8 cellular contexts compared by ENCODE assay signal in the genomic region with DNA sequence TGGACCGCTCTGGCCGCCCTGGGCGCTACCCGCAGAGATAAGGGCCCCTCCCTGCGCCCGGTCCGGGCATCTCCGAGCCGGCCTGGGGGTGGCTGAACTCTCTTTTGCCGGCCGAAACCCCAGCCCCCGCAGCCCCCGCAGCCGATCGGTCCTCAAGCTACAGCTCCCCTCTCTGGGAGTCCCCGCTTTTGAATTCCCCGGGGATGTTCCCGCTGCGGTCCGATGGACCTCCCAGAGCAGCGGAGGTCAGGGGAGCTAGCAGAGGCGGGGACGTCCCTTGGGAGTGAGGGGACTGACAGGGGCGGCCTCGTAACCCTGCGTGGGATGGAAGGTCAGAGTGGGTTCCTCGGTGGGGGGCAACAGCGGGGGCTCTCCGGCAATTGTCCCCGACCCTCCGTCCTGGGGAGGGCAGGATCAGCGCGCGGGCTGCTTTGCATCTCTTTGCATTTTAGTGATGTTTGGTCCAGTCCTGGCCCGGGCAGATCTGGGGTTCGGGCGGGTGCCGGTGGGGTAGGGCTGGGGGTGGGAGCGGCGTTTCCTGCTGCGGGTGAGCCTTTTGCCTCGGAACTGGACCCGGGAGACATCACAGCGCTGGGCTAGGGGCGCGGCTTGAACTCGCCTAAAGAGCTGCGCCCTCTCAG. TPM values are rescaled to one million over a fixed set of nuclear protein-coding genes. Genes with fewer than 3 reads are reported as not detected.
DNase-seq lines count a peak whose midpoint lies in the region; TF ChIP-seq lines count a peak whose summit lies in the region.

A gene with protein sequence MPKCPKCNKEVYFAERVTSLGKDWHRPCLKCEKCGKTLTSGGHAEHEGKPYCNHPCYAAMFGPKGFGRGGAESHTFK (plus strand): TSS at position 554 of the 641 bp plus-strand sequence. CDS start 374 bp downstream, outside the sequence.

- intact Hi-C loops in transverse colon (cut with DNase I; ENCODE audit: low total_unique reads): no loop called here

- in situ Hi-C loops in transverse colon (cut with MboI; ENCODE audit: low pct_ligation_motif_present in 1 of 4, low pct_unique_long_range_greater_than_20kb in 1 of 4, low sequenced_read_pairs in 3 of 4): no loop called here

- peaks cover 2% of the 10 kb centered on the region for H3K27me3 Mint-ChIP-seq in activated CD4-positive, alpha-beta T cell treated with anti-CD3 and anti-CD28 coated beads, Interleukin-2, amount 10 ng/mL, durations not matched to agents 7 days and 5 days
- H3K27me3 Mint-ChIP-seq in chondrocyte (ENCODE audit: low read depth) (no peaks in the 10 kb centered on the region), mesothelial cell of epicardium (ENCODE audit: low read depth) (peaks cover 42% of the 10 kb centered on the region)

- CTCF ChIA-PET in activated CD4-positive, alpha-beta T cell treated with anti-CD3 and anti-CD28 coated beads, Interleukin-2, amount 10 ng/mL, durations not matched to agents 7 days and 5 days (lab: Charles Lee): interaction anchor here (0.6 to 1.0 kb wide), 2 partner anchors 83 to 513 kb away, joined by 4 read pairs; no protein-coding TSS in a partner anchor

- no peak for TF ChIP-seq POLR2A in transverse colon (IDR thresholded peaks at IDR 0.05)

- H3K27ac ChIP-seq in transverse colon (peak within 1 kb of the TSS; percentile 98 to 99 (median 99)), substantia nigra (ENCODE audit: low read depth, low read length, poor library complexity, severe bottlenecking) (no peak within 1 kb of the TSS)

- H3K4me3 Mint-ChIP-seq in activated CD4-positive, alpha-beta T cell treated with anti-CD3 and anti-CD28 coated beads, Interleukin-2, amount 10 ng/mL, durations not matched to agents 7 days and 5 days: peak within 1 kb of the TSS; percentile 84
- H3K4me3 Mint-ChIP-seq in chondrocyte (ENCODE audit: unreplicated experiment): peak within 1 kb of the TSS; percentile 54
- H3K4me3 Mint-ChIP-seq in mesothelial cell of epicardium: peak within 1 kb of the TSS; percentile 50

- H3K36me3 ChIP-seq in transverse colon: no peaks in the 10 kb centered on the region

- H3K4me1 Mint-ChIP-seq in activated CD4-positive, alpha-beta T cell treated with anti-CD3 and anti-CD28 coated beads, Interleukin-2, amount 10 ng/mL, durations not matched to agents 7 days and 5 days: peaks cover 47% of the 10 kb centered on the region
- H3K4me1 Mint-ChIP-seq in chondrocyte (ENCODE audit: low read depth) (peaks cover 48% of the 10 kb centered on the region), mesothelial cell of epicardium (peaks cover 35% of the 10 kb centered on the region)

- H3K4me3 ChIP-seq in transverse colon: peak within 1 kb of the TSS; percentile 38 to 64 (median 44)

- TF ChIP-seq CTCF in chondrocyte (IDR thresholded peaks at IDR 0.05): no peak
- no peak for TF ChIP-seq CTCF in mesothelial cell of epicardium (IDR thresholded peaks at IDR 0.05; ENCODE audit: unreplicated experiment)
- TF ChIP-seq CTCF in transverse colon (IDR thresholded peaks at IDR 0.05): no peak

- POLR2A ChIA-PET in activated CD4-positive, alpha-beta T cell treated with anti-CD3 and anti-CD28 coated beads, Interleukin-2, amount 10 ng/mL, durations not matched to agents 7 days and 5 days (lab: Charles Lee): no interaction called here

- no peak for TF ChIP-seq EP300 in transverse colon (IDR thresholded peaks at IDR 0.05; ENCODE audit: low read depth)

- H3K36me3 Mint-ChIP-seq in activated CD4-positive, alpha-beta T cell treated with anti-CD3 and anti-CD28 coated beads, Interleukin-2, amount 10 ng/mL, durations not matched to agents 7 days and 5 days (ENCODE audit: low read depth): peaks cover 8% of the 10 kb centered on the region
- H3K36me3 Mint-ChIP-seq in chondrocyte (ENCODE audit: low read depth): no peaks in the 10 kb centered on the region
- H3K36me3 Mint-ChIP-seq in mesothelial cell of epicardium: no peaks in the 10 kb centered on the region

- H3K4me1 ChIP-seq in transverse colon: peaks cover 35 to 89% (median 70%) of the 10 kb centered on the region in 4 donors

- H3K9me3 ChIP-seq in transverse colon: no peaks in the 10 kb centered on the region

- H3K27ac Mint-ChIP-seq in activated CD4-positive, alpha-beta T cell treated with anti-CD3 and anti-CD28 coated beads, Interleukin-2, amount 10 ng/mL, durations not matched to agents 7 days and 5 days: peak within 1 kb of the TSS; percentile 92
- H3K27ac Mint-ChIP-seq in chondrocyte (ENCODE audit: unreplicated experiment) (no peak within 1 kb of the TSS), mesothelial cell of epicardium (no peak within 1 kb of the TSS)

- no peaks in the 10 kb centered on the region for H3K9me3 Mint-ChIP-seq in activated CD4-positive, alpha-beta T cell treated with anti-CD3 and anti-CD28 coated beads, Interleukin-2, amount 10 ng/mL, durations not matched to agents 7 days and 5 days
- H3K9me3 Mint-ChIP-seq in chondrocyte (ENCODE audit: low read depth) (no peaks in the 10 kb centered on the region), mesothelial cell of epicardium (no peaks in the 10 kb centered on the region)

- peaks cover 16% of the 10 kb centered on the region for H3K27me3 ChIP-seq in transverse colon

- DNase-seq in activated CD4-positive, alpha-beta T cell treated with anti-CD3 and anti-CD28 coated beads, Interleukin-2, amount 10 ng/mL, durations not matched to agents 7 days and 5 days: no peak
- DNase-seq in activated CD4-positive, alpha-beta T cell treated with anti-CD3 and anti-CD28 coated beads, Interleukin-2, amount 50 U/mL, for 1 hour: no peak
- DNase-seq in chondrocyte (ENCODE audit: low spot score) (no peak), mesothelial cell of epicardium (ENCODE audit: low spot score in 2 of 2, unreplicated experiment in 2 of 2) (no peak), transverse colon (no peak), pons (ENCODE audit: low spot score) (no peak), substantia nigra (lab: John Stamatoyannopoulos, UW) (no peak), SIG-M5 (lab: John Stamatoyannopoulos, UW) (no peak)

- 8% methylated on average over 39 of the region's 48 CpGs; no CpG with 5 or more reads in 1 of the 2 donors for WGBS in transverse colon (ENCODE audit: low coverage in 1 of 2), 2 donors

RNA-seq across cellular contexts. Expression of the gene that starts here (rescaled TPM):
- total RNA-seq in activated CD4-positive, alpha-beta T cell treated with anti-CD3 and anti-CD28 coated beads, Interleukin-2, amount 10 ng/mL, durations not matched to agents 7 days and 5 days: 100 to 1,000 TPM; 702 to 753 TPM
- total RNA-seq in chondrocyte: 38.7 to 181 TPM (median 174 TPM) in 3 replicates
- total RNA-seq in mesothelial cell of epicardium: 17.1 to 28.2 TPM (median 26.6 TPM) in 3 replicates
- total RNA-seq in transverse colon: 100 to 1,000 TPM in 1 of 4 donors, 10 to 100 TPM in 2, not detected in 1; 16.9 to 246 (median 63.0) TPM
